Comparison of ENCODE assay signal across 8 cellular contexts in the genomic region with DNA sequence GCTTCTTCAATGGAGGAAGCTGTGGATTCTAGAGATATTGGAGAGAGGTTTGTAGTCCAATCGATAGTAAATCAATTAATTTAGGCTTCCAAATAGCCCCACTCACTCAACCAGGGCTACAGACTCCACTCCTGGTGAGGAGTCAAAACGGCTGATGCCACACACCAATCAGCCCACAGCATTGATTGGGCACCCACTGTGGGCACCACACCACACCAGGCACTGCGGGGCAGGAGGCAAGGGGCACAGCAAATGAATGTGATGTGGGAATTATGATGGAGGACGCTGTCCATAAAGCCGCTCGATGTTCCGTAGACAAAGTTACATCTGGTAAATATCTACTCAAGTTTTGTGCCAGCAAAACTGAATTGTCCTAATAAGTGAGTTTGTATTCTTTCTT.
"Had no signal": no experiment of that assay in that cellular context is flagged by ENCODE, and none has a peak within 500 bp of the region (broad histone marks: within the 10 kb centered on the region; RNA-seq: fewer than 3 reads in every experiment).

No MANE protein-coding gene starts in this region.

- H3K27ac ChIP-seq: GM23248, HL-60 had no signal

- H3K4me1 Mint-ChIP-seq: IgD-negative memory B cell had no signal

- H3K27ac Mint-ChIP-seq: IgD-negative memory B cell had no signal

- H2AFZ ChIP-seq: GM23248 had no signal

- ATAC-seq: HepG2 had no signal

- H3K36me3 Mint-ChIP-seq: IgD-negative memory B cell had no signal

- DNase-seq: GM23248, GOT3, H7, HCEC 1CT, KBM-7 had no signal

- H3K4me3 ChIP-seq: GM23248 had no signal

- H3K9ac ChIP-seq: GM23248 had no signal

- H3K4me3 Mint-ChIP-seq: IgD-negative memory B cell had no signal
